Comparison of ENCODE assay signal across 8 cellular contexts in genomic region chr15:52481915-52482314, GRCh38. TPM values are rescaled to one million over a fixed set of nuclear protein-coding genes. Genes with fewer than 3 reads are reported as not detected.
DNase-seq lines count a peak whose midpoint lies in the region; ATAC-seq and TF ChIP-seq lines count a peak whose summit lies in the region.

No MANE protein-coding gene starts in this region.

- H3K4me2 ChIP-seq in SK-N-SH, result peak overlapping the region; percentile 66

- no peak overlapping the region for H2AFZ ChIP-seq in SK-N-SH (ENCODE audit: low read depth)

- H4K20me1 ChIP-seq in SK-N-SH (ENCODE audit: insufficient read depth), result no peaks in the 10 kb centered on the region

- H3K36me3 ChIP-seq in SK-N-SH (replicated peaks in 1 of 2; ENCODE audit: control insufficient read depth in 1 of 2, insufficient read depth in 2 of 2, low read length in 1 of 2) (no peaks in the 10 kb centered on the region), H7 (replicated peaks; ENCODE audit: control insufficient read depth, insufficient read depth, low read length) (no peaks in the 10 kb centered on the region)

- WGBS in SK-N-SH (ENCODE audit: low lambda C conversion rate), result 63% methylated on average over 3 of the region's 3 CpGs

- DNase-seq in AG04449 (ENCODE audit: low read depth, low spot score) (peak; percentile 57), SK-N-SH (no peak), retinal pigment epithelial cell (ENCODE audit: low read depth) (peak; percentile 21), H7 (no peak), DMS 273 (lab: John Stamatoyannopoulos, UW; ENCODE audit: unreplicated experiment) (no peak)

- peak; percentile 100 for ATAC-seq in GM18868 (IDR thresholded peaks at IDR 0.05; ENCODE audit: unreplicated experiment)
- peak; percentile 95 for ATAC-seq in HG03064 (IDR thresholded peaks at IDR 0.05; ENCODE audit: low read depth, unreplicated experiment)

- H3F3A ChIP-seq in SK-N-SH (replicated peaks; ENCODE audit: insufficient read depth), result peaks cover 26% of the 10 kb centered on the region

- peak overlapping the region in 1 of 2 experiments; percentile 75; a peak in 2 of 4 replicates for H3K27ac ChIP-seq in SK-N-SH (ENCODE audit: low read depth in 2 of 2, low read length in 1 of 2)
- H3K27ac ChIP-seq in cingulate gyrus (ENCODE audit: low read depth, low read length), result peak overlapping the region; percentile 21

- H3K9me3 ChIP-seq in SK-N-SH, result no peaks in the 10 kb centered on the region

- no peak overlapping the region for H3K4me3 ChIP-seq in AG04449 (ENCODE audit: low read depth, low read length)
- no peak overlapping the region for H3K4me3 ChIP-seq in SK-N-SH (ENCODE audit: low read depth in 2 of 2, low read length in 1 of 2)
- H3K4me3 ChIP-seq in retinal pigment epithelial cell (ENCODE audit: low read length), result no peak overlapping the region
- no peak overlapping the region for H3K4me3 ChIP-seq in H7 (ENCODE audit: insufficient read depth, low read depth, low read length)

- no peaks in the 10 kb centered on the region for H3K27me3 ChIP-seq in SK-N-SH (ENCODE audit: insufficient read depth)
- H3K27me3 ChIP-seq in H7 (ENCODE audit: control insufficient read depth, insufficient read depth, low read length), result no peaks in the 10 kb centered on the region

- TF ChIP-seq CTCF in AG04449 (IDR thresholded peaks at IDR 0.05; ENCODE audit: insufficient read depth, low read length, missing control alignments), result no peak
- no peak for TF ChIP-seq CTCF in SK-N-SH (IDR thresholded peaks at IDR 0.05)
- no peak for TF ChIP-seq CTCF in retinal pigment epithelial cell (conservative IDR thresholded peaks at IDR 0.05; ENCODE audit: low read depth, low read length)

- peaks cover 53% of the 10 kb centered on the region; the same call in 1 of the 2 replicates for H3K79me2 ChIP-seq in SK-N-SH (ENCODE audit: insufficient read depth)

- TF ChIP-seq RAD21 in SK-N-SH (IDR thresholded peaks at IDR 0.05; ENCODE audit: low read length), result no peak

- POLR2A ChIA-PET in AG04449 (lab: Yijun Ruan, JAX), result no interaction called here
- POLR2A ChIA-PET in SK-N-SH (lab: Yijun Ruan, JAX), result no interaction called here

- CTCF ChIA-PET in AG04449 (lab: Yijun Ruan, JAX) (interaction anchor here (1.2 kb wide), 1 partner anchor 15 kb away, joined by 3 read pairs; no protein-coding TSS in a partner anchor), SK-N-SH (lab: Yijun Ruan, JAX) (interaction anchor here (0.8 kb wide), 1 partner anchor 21 kb away, joined by 3 read pairs; no protein-coding TSS in a partner anchor)

- no peak overlapping the region for H3K9ac ChIP-seq in SK-N-SH

- no peaks in the 10 kb centered on the region for H3K9me2 ChIP-seq in SK-N-SH

- peaks cover 3 to 25% of the 10 kb centered on the region in 2 experiments for H3K4me1 ChIP-seq in SK-N-SH (ENCODE audit: control insufficient read depth in 1 of 2, insufficient read depth in 2 of 2, low read depth in 1 of 2, low read length in 1 of 2)

- no peak; a peak in 1 of 4 replicates for TF ChIP-seq EP300 in SK-N-SH (IDR thresholded peaks at IDR 0.05; ENCODE audit: borderline replicate concordance in 1 of 2, low read depth in 1 of 2, low read length in 1 of 2)

TF ChIP-seq in SK-N-SH, 30 proteins besides CTCF, POLR2A, EP300 and RAD21:
- TF ChIP-seq IRF3 (IDR thresholded peaks at IDR 0.05; ENCODE audit: low read depth, low read length) (no peak), CHD2 (IDR thresholded peaks at IDR 0.05; ENCODE audit: low read length, partially characterized antibody) (no peak), FOSL2 (IDR thresholded peaks at IDR 0.05; ENCODE audit: borderline replicate concordance, low read depth) (peak; percentile 64), JUND (IDR thresholded peaks at IDR 0.05) (peak; percentile 42), TCF12 (IDR thresholded peaks at IDR 0.05) (peak; percentile 53; the same call in 1 of the 2 replicates), ELF1 (IDR thresholded peaks at IDR 0.05) (no peak), NFIC (IDR thresholded peaks at IDR 0.05; ENCODE audit: borderline replicate concordance) (peak; percentile 68), REST (IDR thresholded peaks at IDR 0.05; ENCODE audit: low read depth, low read length) (no peak), RXRA (IDR thresholded peaks at IDR 0.05; ENCODE audit: borderline replicate concordance, low read depth) (no peak)

RNA-seq across cellular contexts. Expression of gene MYO5A, which starts 46.8 kb away (rescaled TPM):
- 11.0 and 12.1 TPM in 2 replicates for polyA plus RNA-seq in SK-N-SH (2012; rRNA removed)
- polyA plus RNA-seq in SK-N-SH (2012; cell fraction: cytosol; rRNA removed), result 11.0 and 12.7 TPM in 2 replicates
- 11.3 and 16.1 TPM in 2 replicates for polyA plus RNA-seq in SK-N-SH (2012; cell fraction: nucleus; rRNA removed)
- total RNA-seq in H7 (2014; rRNA removed; shearing (Covaris generic)), result 9.7 and 13.4 TPM in 2 replicates

Comparison
In these comparisons a context has a peak if more than half of its experiments do, and no peak if none do; other contexts are left out.
1. DNase-seq: peak in AG04449 (single experiment) and retinal pigment epithelial cell (single experiment); none in SK-N-SH (single experiment), H7 (single experiment) and DMS 273 (single experiment).